Comparison of ENCODE assay signal across 8 cellular contexts in the genomic region with DNA sequence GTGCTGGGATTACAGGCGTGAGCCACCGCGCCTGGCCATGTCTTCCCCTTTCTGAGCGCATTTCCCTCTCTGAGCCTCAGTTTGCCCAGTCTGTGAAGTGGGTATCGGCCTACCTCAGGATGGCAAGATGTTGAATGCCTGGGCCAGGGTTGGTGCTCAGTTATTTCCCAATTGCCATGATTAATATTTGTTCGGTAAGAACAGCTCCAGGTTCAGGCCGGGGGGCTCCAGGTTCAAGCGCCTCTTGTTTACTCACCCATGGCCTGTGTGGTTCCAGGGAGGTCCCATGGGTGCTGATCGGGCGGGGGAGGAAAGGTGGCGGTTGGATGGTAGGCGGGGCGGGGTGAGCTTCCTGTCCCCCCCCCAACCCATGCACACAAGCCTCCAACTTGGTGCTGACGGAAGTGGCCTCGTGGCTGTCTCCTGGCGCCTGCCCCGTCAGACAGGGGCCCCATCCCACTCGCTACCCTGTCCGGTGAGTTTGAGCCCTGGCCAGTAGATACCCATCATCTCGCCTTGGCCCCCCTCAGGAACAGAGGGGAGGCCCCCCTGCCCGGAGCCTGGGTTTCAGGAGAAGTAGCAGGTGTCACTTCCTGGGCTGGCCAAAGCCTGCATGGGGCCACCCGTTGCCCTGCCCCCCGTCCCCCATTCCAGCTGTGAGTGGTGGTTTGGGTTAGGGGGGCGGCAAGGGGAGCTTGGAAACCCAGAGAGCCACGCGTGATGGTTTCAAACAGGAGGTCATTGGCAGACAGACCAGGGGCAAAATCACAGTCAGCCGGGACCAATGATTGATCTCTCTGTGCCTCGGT. TPM values are rescaled to one million over a fixed set of nuclear protein-coding genes. Genes with fewer than 3 reads are reported as not detected.
DNase-seq lines count a peak whose midpoint lies in the region; ATAC-seq, FAIRE-seq and TF ChIP-seq lines count a peak whose summit lies in the region.

A gene with protein sequence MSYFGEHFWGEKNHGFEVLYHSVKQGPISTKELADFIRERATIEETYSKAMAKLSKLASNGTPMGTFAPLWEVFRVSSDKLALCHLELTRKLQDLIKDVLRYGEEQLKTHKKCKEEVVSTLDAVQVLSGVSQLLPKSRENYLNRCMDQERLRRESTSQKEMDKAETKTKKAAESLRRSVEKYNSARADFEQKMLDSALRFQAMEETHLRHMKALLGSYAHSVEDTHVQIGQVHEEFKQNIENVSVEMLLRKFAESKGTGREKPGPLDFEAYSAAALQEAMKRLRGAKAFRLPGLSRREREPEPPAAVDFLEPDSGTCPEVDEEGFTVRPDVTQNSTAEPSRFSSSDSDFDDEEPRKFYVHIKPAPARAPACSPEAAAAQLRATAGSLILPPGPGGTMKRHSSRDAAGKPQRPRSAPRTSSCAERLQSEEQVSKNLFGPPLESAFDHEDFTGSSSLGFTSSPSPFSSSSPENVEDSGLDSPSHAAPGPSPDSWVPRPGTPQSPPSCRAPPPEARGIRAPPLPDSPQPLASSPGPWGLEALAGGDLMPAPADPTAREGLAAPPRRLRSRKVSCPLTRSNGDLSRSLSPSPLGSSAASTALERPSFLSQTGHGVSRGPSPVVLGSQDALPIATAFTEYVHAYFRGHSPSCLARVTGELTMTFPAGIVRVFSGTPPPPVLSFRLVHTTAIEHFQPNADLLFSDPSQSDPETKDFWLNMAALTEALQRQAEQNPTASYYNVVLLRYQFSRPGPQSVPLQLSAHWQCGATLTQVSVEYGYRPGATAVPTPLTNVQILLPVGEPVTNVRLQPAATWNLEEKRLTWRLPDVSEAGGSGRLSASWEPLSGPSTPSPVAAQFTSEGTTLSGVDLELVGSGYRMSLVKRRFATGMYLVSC (plus strand): TSS at position 375 of the 809 bp plus-strand sequence. CDS start 3,688 bp downstream, outside the sequence.

- H3K79me2 ChIP-seq in Loucy (ENCODE audit: insufficient read depth, low read length): peaks cover 57% of the 10 kb centered on the region

- no peak within 1 kb of the TSS for H2BK12ac ChIP-seq in mesenchymal stem cell (ENCODE audit: low read length in 2 of 2)

- H3K9ac ChIP-seq in Loucy (ENCODE audit: low read depth, low read length, poor library complexity, severe bottlenecking): peak within 1 kb of the TSS; percentile 83
- no peak within 1 kb of the TSS for H3K9ac ChIP-seq in mesenchymal stem cell (ENCODE audit: low read length)

- no peak within 1 kb of the TSS for H3K18ac ChIP-seq in mesenchymal stem cell (ENCODE audit: low read depth in 1 of 2, low read length in 2 of 2)

- no peaks in the 10 kb centered on the region for H3K27me3 ChIP-seq in Loucy (ENCODE audit: insufficient read depth, low read length, poor library complexity, severe bottlenecking)
- peaks cover 0 to 7% of the 10 kb centered on the region in 2 experiments for H3K27me3 ChIP-seq in mesenchymal stem cell (ENCODE audit: control insufficient read depth in 1 of 2, insufficient read depth in 1 of 2, low read length in 2 of 2)

- H2BK120ac ChIP-seq in mesenchymal stem cell (ENCODE audit: low read depth, low read length): no peak within 1 kb of the TSS

- H3K4me3 ChIP-seq in Loucy (ENCODE audit: low read length, poor library complexity, severe bottlenecking) (peak within 1 kb of the TSS; percentile 83), mesenchymal stem cell (ENCODE audit: insufficient read depth in 1 of 2, low read depth in 1 of 2, low read length in 2 of 2) (no peak within 1 kb of the TSS)

- H2BK15ac ChIP-seq in mesenchymal stem cell (ENCODE audit: low read depth, poor library complexity, severe bottlenecking): no peak within 1 kb of the TSS

- peak within 1 kb of the TSS; percentile 93 for H3K4me2 ChIP-seq in Loucy (ENCODE audit: low read depth, low read length, poor library complexity, severe bottlenecking)
- H3K4me2 ChIP-seq in mesenchymal stem cell (ENCODE audit: low read length, poor library complexity, severe bottlenecking): no peak within 1 kb of the TSS

- FAIRE-seq in frontal cortex (lab: Jason Lieb, UNC): no peak

- H3K14ac ChIP-seq in mesenchymal stem cell (ENCODE audit: low read length in 2 of 2): no peak within 1 kb of the TSS

- peak; percentile 92 for DNase-seq in activated CD8-positive, alpha-beta memory T cell treated with anti-CD3 and anti-CD28 coated beads for 24 hours
- DNase-seq in frontal cortex (ENCODE audit: low spot score in 2 of 2) (no peak), NCI-H2081 (lab: John Stamatoyannopoulos, UW) (no peak), mesenchymal stem cell (no peak), AG08395 (ENCODE audit: low spot score) (no peak)
- DNase-seq in stimulated activated CD4-positive, alpha-beta T cell treated with anti-CD3 and anti-CD28 coated beads, Interleukin-4, amount 100 ng/mL, for 4 hours: peak; percentile 76 to 90

- H3K9me3 ChIP-seq in Loucy (ENCODE audit: insufficient read depth, low read depth, low read length): no peaks in the 10 kb centered on the region
- no peaks in the 10 kb centered on the region for H3K9me3 ChIP-seq in mesenchymal stem cell (ENCODE audit: control insufficient read depth, low read length)

- no peaks in the 10 kb centered on the region for H3K79me1 ChIP-seq in mesenchymal stem cell (replicated peaks; ENCODE audit: low read length, poor library complexity, severe bottlenecking)

- H3F3A ChIP-seq in Loucy (ENCODE audit: low read depth): no peaks in the 10 kb centered on the region

- H3K9me2 ChIP-seq in Loucy (replicated peaks; ENCODE audit: low read depth, low read length): no peaks in the 10 kb centered on the region

- no peak within 1 kb of the TSS for H4K91ac ChIP-seq in mesenchymal stem cell (ENCODE audit: low read length)

- no peak within 1 kb of the TSS for H3K27ac ChIP-seq in mesenchymal stem cell (ENCODE audit: low read length, poor library complexity, severe bottlenecking)

- WGBS in mesenchymal stem cell: 89% methylated on average over 23 of the region's 28 CpGs

- H3K4me1 ChIP-seq in Loucy (ENCODE audit: insufficient read depth, low read length, poor library complexity, severe bottlenecking) (peaks cover 50% of the 10 kb centered on the region), mesenchymal stem cell (ENCODE audit: control insufficient read depth, insufficient read depth, low read depth, low read length) (peaks cover 11% of the 10 kb centered on the region)

- H3K36me3 ChIP-seq in Loucy (ENCODE audit: insufficient read depth, low read length) (no peaks in the 10 kb centered on the region), mesenchymal stem cell (ENCODE audit: control insufficient read depth in 1 of 2, insufficient read depth in 2 of 2, low read depth in 1 of 2, low read length in 2 of 2) (no peaks in the 10 kb centered on the region)

- no peak within 1 kb of the TSS for H2AK5ac ChIP-seq in mesenchymal stem cell (ENCODE audit: low read length, severe bottlenecking)

- no peak within 1 kb of the TSS for H3K4ac ChIP-seq in mesenchymal stem cell (ENCODE audit: low read depth in 1 of 2, low read length in 2 of 2)

- H2AFZ ChIP-seq in Loucy (ENCODE audit: low read length) (peak within 1 kb of the TSS; percentile 26; the same call in 1 of the 2 replicates), mesenchymal stem cell (ENCODE audit: low read depth, low read length) (no peak within 1 kb of the TSS)

- H2BK5ac ChIP-seq in mesenchymal stem cell (ENCODE audit: low read depth, low read length, poor library complexity, severe bottlenecking): no peak within 1 kb of the TSS

- H4K8ac ChIP-seq in mesenchymal stem cell (ENCODE audit: low read length): no peak within 1 kb of the TSS

- peak; percentile 29 for ATAC-seq in GM18867 (IDR thresholded peaks at IDR 0.05; ENCODE audit: unreplicated experiment)

- H3K23ac ChIP-seq in mesenchymal stem cell (ENCODE audit: low read length in 2 of 2): no peak within 1 kb of the TSS

- no peak for TF ChIP-seq CTCF in Loucy (conservative IDR thresholded peaks at IDR 0.05; ENCODE audit: low read length)

- H4K20me1 ChIP-seq in Loucy (ENCODE audit: insufficient read depth, low read length, poor library complexity, severe bottlenecking): no peaks in the 10 kb centered on the region

RNA-seq across cellular contexts. Expression of the gene that starts here (rescaled TPM):
- 26.1 TPM for total RNA-seq in frontal cortex
- polyA plus RNA-seq in mesenchymal stem cell (2013, experiment 1 of 2): 2.2 TPM
- 1.9 TPM for polyA plus RNA-seq in mesenchymal stem cell (2013, experiment 2 of 2)

Comparison
In these comparisons a context has a peak if more than half of its experiments do, and no peak if none do; other contexts are left out.
1. DNase-seq: peak in activated CD8-positive, alpha-beta memory T cell treated with anti-CD3 and anti-CD28 coated beads for 24 hours (single experiment) and stimulated activated CD4-positive, alpha-beta T cell treated with anti-CD3 and anti-CD28 coated beads, Interleukin-4, amount 100 ng/mL, for 4 hours (2 of 2); none in frontal cortex (0 of 2), NCI-H2081 (0 of 2), mesenchymal stem cell (single experiment) and AG08395 (single experiment).